ENCODE assay signal across 17 cellular contexts in the genomic region with DNA sequence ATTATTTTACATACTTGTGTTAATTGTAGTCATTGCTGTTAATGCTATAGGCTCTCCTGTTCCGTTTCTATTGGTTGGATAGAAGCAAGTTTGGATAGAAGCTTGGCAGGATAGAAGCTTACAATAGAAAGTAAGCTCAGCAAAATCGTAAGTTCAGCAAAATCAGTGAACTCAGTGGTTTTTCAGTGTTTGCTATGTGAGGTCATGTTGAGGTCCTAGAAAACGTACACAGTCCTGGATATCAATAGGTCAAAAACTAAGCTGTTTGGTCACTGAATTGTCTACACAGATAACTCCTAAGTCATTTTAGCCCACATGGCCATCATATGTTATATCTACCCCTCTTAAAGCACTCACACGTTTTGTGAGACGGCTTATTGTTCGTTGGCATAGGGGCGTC.
DNase-seq lines count a peak whose midpoint lies in the region; ATAC-seq and TF ChIP-seq lines count a peak whose summit lies in the region.
"Had no signal": no experiment of that assay in that cellular context is flagged by ENCODE, and none has a peak within 500 bp of the region (broad histone marks: within the 10 kb centered on the region; RNA-seq: fewer than 3 reads in every experiment).

No MANE protein-coding gene starts in this region.

- TF ChIP-seq CTCF in Caco-2 (IDR thresholded peaks at IDR 0.05; ENCODE audit: insufficient read depth in 1 of 2, low read depth in 1 of 2, low read length in 1 of 2, severe bottlenecking in 1 of 2, unreplicated experiment in 1 of 2) (no peak), ascending aorta (IDR thresholded peaks at IDR 0.05) (no peak), liver (IDR thresholded peaks at IDR 0.05; ENCODE audit: low read depth, low read length, missing input control) (no peak), PC-3 (conservative IDR thresholded peaks at IDR 0.05; ENCODE audit: low read depth, low read length) (no peak), upper lobe of left lung (IDR thresholded peaks at IDR 0.05) (no peak)

- H3K27ac Mint-ChIP-seq in Caco-2 (ENCODE audit: unreplicated experiment): no peak overlapping the region
- H3K27ac Mint-ChIP-seq: B cell, HFFc6, IgD-negative memory B cell had no signal

- CTCF ChIA-PET in Caco-2 (lab: Charles Lee): no interaction called here
- CTCF ChIA-PET in PC-3 (lab: Charles Lee): no interaction called here

- H3K36me3 ChIP-seq in Caco-2 (ENCODE audit: control insufficient read depth, insufficient read depth, low read length) (no peaks in the 10 kb centered on the region), ascending aorta (no peaks in the 10 kb centered on the region), liver (ENCODE audit: control insufficient read depth in 4 of 4, insufficient read depth in 3 of 4, low read depth in 1 of 4, low read length in 3 of 4) (no peaks in the 10 kb centered on the region), PC-3 (ENCODE audit: low read depth, low read length) (no peaks in the 10 kb centered on the region), upper lobe of left lung (no peaks in the 10 kb centered on the region)
- H3K36me3 ChIP-seq: BLaER1 treated with 17β-estradiol and CSF1 and Interleukin-3, amounts not matched to agents 10 nM and 100 nM had no signal

- intact Hi-C loops in Caco-2 (cut with micrococcal nuclease; ENCODE audit: unreplicated experiment): no loop called here
- intact Hi-C loops in ascending aorta (cut with DNase I): loop anchor here (5.0 to 10.0 kb wide), 5 partner anchors 48 to 577 kb away; partner anchors contain the start of gene MAN2A1
- intact Hi-C loops in PC-3 (cut with micrococcal nuclease): no loop called here

- no peaks in the 10 kb centered on the region for H3K79me2 ChIP-seq in PC-3 (ENCODE audit: low read length)

- POLR2A ChIA-PET in Caco-2 (lab: Charles Lee) (no interaction called here), PC-3 (lab: Charles Lee; ENCODE audit: unreplicated experiment) (no interaction called here)

- peaks cover 56% of the 10 kb centered on the region for H3K4me1 Mint-ChIP-seq in Caco-2 (ENCODE audit: low read depth, unreplicated experiment)
- H3K4me1 Mint-ChIP-seq: B cell, IgD-negative memory B cell had no signal

- H3K9me3 Mint-ChIP-seq in Caco-2 (ENCODE audit: unreplicated experiment): peaks cover 35% of the 10 kb centered on the region

- H3K4me3 ChIP-seq in Caco-2 (ENCODE audit: low read depth, low read length): no peak overlapping the region
- no peak overlapping the region for H3K4me3 ChIP-seq in ascending aorta
- no peak overlapping the region for H3K4me3 ChIP-seq in liver (ENCODE audit: low read depth in 1 of 3, low read length in 3 of 3)
- no peak overlapping the region for H3K4me3 ChIP-seq in PC-3 (ENCODE audit: low read length)
- no peak overlapping the region for H3K4me3 ChIP-seq in upper lobe of left lung
- H3K4me3 ChIP-seq: BLaER1 treated with 17β-estradiol and CSF1 and Interleukin-3, amounts not matched to agents 10 nM and 100 nM had no signal

- H3K4me1 ChIP-seq in Caco-2 (peaks cover 48% of the 10 kb centered on the region), ascending aorta (peaks cover 0 to 28% of the 10 kb centered on the region in 2 donors), liver (ENCODE audit: control insufficient read depth in 4 of 4, insufficient read depth in 4 of 4, low read length in 3 of 4) (peaks cover 13 to 52% (median 34%) of the 10 kb centered on the region in 4 donors), PC-3 (ENCODE audit: insufficient read depth, low read length) (peaks cover 13% of the 10 kb centered on the region), upper lobe of left lung (peaks cover 0 to 3% (median 0%) of the 10 kb centered on the region in 4 donors)

- H3K36me3 Mint-ChIP-seq in Caco-2 (ENCODE audit: insufficient read depth, unreplicated experiment): peaks cover 7% of the 10 kb centered on the region
- H3K36me3 Mint-ChIP-seq: IgD-negative memory B cell had no signal

- TF ChIP-seq EP300 in upper lobe of left lung (IDR thresholded peaks at IDR 0.05): no peak

- H3K9ac ChIP-seq in liver (ENCODE audit: low read depth in 1 of 2, low read length in 2 of 2): no peak overlapping the region
- H3K9ac ChIP-seq in PC-3 (ENCODE audit: low read length): no peak overlapping the region
- H3K9ac ChIP-seq: BLaER1 treated with 17β-estradiol and CSF1 and Interleukin-3, amounts not matched to agents 10 nM and 100 nM had no signal

- H2AFZ ChIP-seq in PC-3 (ENCODE audit: low read length): no peak overlapping the region

- TF ChIP-seq POLR2A in upper lobe of left lung (IDR thresholded peaks at IDR 0.05): no peak

- DNase-seq in Caco-2 (no peak), ascending aorta (ENCODE audit: low spot score in 2 of 2) (no peak), PC-3 (no peak), upper lobe of left lung (no peak)
- no peak for DNase-seq in stimulated activated CD4-positive, alpha-beta T cell treated with anti-CD3 and anti-CD28 coated beads, Interleukin-12 subunit alpha, Interleukin-12 subunit beta, amount 100 ng/mL, for 4 hours
- DNase-seq: DMS153, DMS79 treated with DMSO at 0.1 percent for 48 hours, GF-D8, GOT3, H7, HFFc6 had no signal

- no peaks in the 10 kb centered on the region for H3K27me3 ChIP-seq in Caco-2 (replicated peaks; ENCODE audit: control insufficient read depth, insufficient read depth, low read length)
- no peaks in the 10 kb centered on the region for H3K27me3 ChIP-seq in ascending aorta
- H3K27me3 ChIP-seq in liver (ENCODE audit: control insufficient read depth in 4 of 4, insufficient read depth in 4 of 4, low read length in 3 of 4): no peaks in the 10 kb centered on the region
- no peaks in the 10 kb centered on the region for H3K27me3 ChIP-seq in PC-3 (ENCODE audit: low read length)
- no peaks in the 10 kb centered on the region for H3K27me3 ChIP-seq in upper lobe of left lung
- H3K27me3 ChIP-seq: BLaER1 treated with 17β-estradiol and CSF1 and Interleukin-3, amounts not matched to agents 10 nM and 100 nM had no signal

- ATAC-seq in PC-3: no peak
- no peak for ATAC-seq in GM21723 (IDR thresholded peaks at IDR 0.05; ENCODE audit: unreplicated experiment)
- ATAC-seq in upper lobe of left lung (ENCODE audit: low FRiP score in 2 of 2): no peak
- ATAC-seq: HCT116 had no signal

- no peaks in the 10 kb centered on the region for H4K20me1 ChIP-seq in PC-3 (ENCODE audit: low read length)
- H4K20me1 ChIP-seq: BLaER1 treated with 17β-estradiol and CSF1 and Interleukin-3, amounts not matched to agents 10 nM and 100 nM had no signal

- peak overlapping the region; percentile 5 for H3K4me3 Mint-ChIP-seq in Caco-2 (ENCODE audit: unreplicated experiment)
- H3K4me3 Mint-ChIP-seq: B cell, HFFc6, IgD-negative memory B cell had no signal

- peak overlapping the region; percentile 90 to 97 for H3K27ac ChIP-seq in ascending aorta
- H3K27ac ChIP-seq in liver (ENCODE audit: low read depth in 1 of 2, low read length in 2 of 2): peak overlapping the region; percentile 69
- no peak overlapping the region for H3K27ac ChIP-seq in PC-3 (ENCODE audit: low read length)
- H3K27ac ChIP-seq in upper lobe of left lung: no peak overlapping the region
- H3K27ac ChIP-seq: BLaER1 treated with 17β-estradiol and CSF1 and Interleukin-3, amounts not matched to agents 10 nM and 100 nM had no signal

- H3F3A ChIP-seq in PC-3 (ENCODE audit: low read length, unreplicated experiment): no peaks in the 10 kb centered on the region

- no peaks in the 10 kb centered on the region for H3K27me3 Mint-ChIP-seq in Caco-2 (ENCODE audit: insufficient read depth, unreplicated experiment)

- H3K4me2 ChIP-seq in PC-3 (ENCODE audit: low read length): no peak overlapping the region
- H3K4me2 ChIP-seq: BLaER1 treated with 17β-estradiol and CSF1 and Interleukin-3, amounts not matched to agents 10 nM and 100 nM had no signal

- BruUV-seq in Caco-2 (replicated peaks; lab: Mats Ljungman, UMichigan): no TSS peak
- BruUV-seq in PC-3 (replicated peaks; lab: Mats Ljungman, UMichigan): no TSS peak

- TF ChIP-seq RAD21 in liver (IDR thresholded peaks at IDR 0.05): peak; percentile 54 to 56

- H3K9me3 ChIP-seq in Caco-2 (peaks cover 10% of the 10 kb centered on the region), ascending aorta (no peaks in the 10 kb centered on the region), liver (ENCODE audit: control insufficient read depth in 4 of 4, low read length in 3 of 4) (no peaks in the 10 kb centered on the region), PC-3 (ENCODE audit: low read length) (no peaks in the 10 kb centered on the region), upper lobe of left lung (no peaks in the 10 kb centered on the region)

- no peaks in the 10 kb centered on the region for H3K9me2 ChIP-seq in PC-3 (replicated peaks; ENCODE audit: low read length)

- 31% methylated on average over 7 of the region's 7 CpGs for WGBS in liver
- WGBS in upper lobe of left lung, 2 donors: 92 to 94% methylated on average over 7 of the region's 7 CpGs

TF ChIP-seq in liver, 16 proteins besides CTCF, POLR2A, EP300 and RAD21 (continues in another document):
- TF ChIP-seq, protein P1, sequence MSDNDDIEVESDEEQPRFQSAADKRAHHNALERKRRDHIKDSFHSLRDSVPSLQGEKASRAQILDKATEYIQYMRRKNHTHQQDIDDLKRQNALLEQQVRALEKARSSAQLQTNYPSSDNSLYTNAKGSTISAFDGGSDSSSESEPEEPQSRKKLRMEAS (IDR thresholded peaks at IDR 0.05): peak; percentile 65
- TF ChIP-seq NR2F2 (IDR thresholded peaks at IDR 0.05) (no peak), FOXA2 (IDR thresholded peaks at IDR 0.05) (peak; percentile 74), HNF4A (conservative IDR thresholded peaks at IDR 0.05) (peak; percentile 85 to 87)

Comparison
In these comparisons a context has a peak if more than half of its experiments do, and no peak if none do; other contexts are left out.
1. H3K27ac ChIP-seq: peak in ascending aorta (2 of 2) and liver (2 of 2); none in PC-3 (single experiment) and upper lobe of left lung (0 of 4).